ENCODE assay signal across 11 cellular contexts in genomic region chr6:14110001-14110818, GRCh38. TPM values are rescaled to one million over a fixed set of nuclear protein-coding genes. Genes with fewer than 3 reads are reported as not detected.
DNase-seq lines count a peak whose midpoint lies in the region; ATAC-seq, FAIRE-seq and TF ChIP-seq lines count a peak whose summit lies in the region.
"Had no signal": no experiment of that assay in that cellular context is flagged by ENCODE, and none has a peak within 500 bp of the region (broad histone marks: within the 10 kb centered on the region; RNA-seq: fewer than 3 reads in every experiment).

No MANE protein-coding gene starts in this region.

- DNase-seq in activated CD4-positive, alpha-beta T cell treated with anti-CD3 and anti-CD28 coated beads, Interleukin-2, amount 50 U/mL, for 4 hours, result peak; percentile 20 to 35
- no peak for DNase-seq in activated CD4-positive, alpha-beta T cell treated with anti-CD3 and anti-CD28 coated beads, Interleukin-2, amount 50 U/mL, for 1 hour
- DNase-seq in kidney (no peak), NCI-H1048 (lab: John Stamatoyannopoulos, UW) (no peak), middle frontal gyrus (ENCODE audit: extremely low spot score, low spot score) (no peak)
- DNase-seq: NCI-H2107, trophoblast cell had no signal

- peaks cover 21 to 22% of the 10 kb centered on the region in 2 experiments for H3K4me1 ChIP-seq in neutrophil (ENCODE audit: control insufficient read depth in 1 of 2, insufficient read depth in 1 of 2, low read depth in 1 of 2, low read length in 1 of 2)
- no peaks in the 10 kb centered on the region for H3K4me1 ChIP-seq in kidney (ENCODE audit: control insufficient read depth in 1 of 2, insufficient read depth in 1 of 2, low read depth in 1 of 2, low read length in 2 of 2)

- no peak for FAIRE-seq in kidney (lab: Jason Lieb, UNC)
- FAIRE-seq: colon had no signal

- H3K36me3 ChIP-seq in neutrophil (no peaks in the 10 kb centered on the region), kidney (ENCODE audit: control insufficient read depth in 1 of 2, insufficient read depth in 2 of 2, low read length in 2 of 2) (no peaks in the 10 kb centered on the region)

- no peak overlapping the region for H3K9ac ChIP-seq in kidney (ENCODE audit: low read length in 2 of 2)

- H3K4me3 ChIP-seq in neutrophil (ENCODE audit: low read depth in 1 of 2, low read length in 1 of 2) (no peak overlapping the region), kidney (ENCODE audit: low read length in 2 of 2) (no peak overlapping the region)

- H3K27me3 ChIP-seq in neutrophil, result no peaks in the 10 kb centered on the region

- ATAC-seq in GM21786 (IDR thresholded peaks at IDR 0.05; ENCODE audit: unreplicated experiment) (peak; percentile 51), HG03571 (IDR thresholded peaks at IDR 0.05; ENCODE audit: unreplicated experiment) (peak; percentile 48)

- H3K27ac ChIP-seq in neutrophil (peak overlapping the region; percentile 63), kidney (ENCODE audit: low read depth in 2 of 2, low read length in 2 of 2) (no peak overlapping the region)

- no peak for TF ChIP-seq CTCF in neutrophil (IDR thresholded peaks at IDR 0.05)
- no peak for TF ChIP-seq CTCF in kidney (IDR thresholded peaks at IDR 0.05; ENCODE audit: borderline replicate concordance, extremely low read depth, insufficient read depth)

- no peaks in the 10 kb centered on the region for H3K9me3 ChIP-seq in neutrophil
- peaks cover 0 to 10% of the 10 kb centered on the region in 2 donors for H3K9me3 ChIP-seq in kidney (ENCODE audit: control insufficient read depth in 1 of 2, low read length in 2 of 2)

- intact Hi-C loops in kidney (cut with DNase I), result no loop called here

RNA-seq across cellular contexts. Expression of gene CD83, which starts 7.4 kb away (rescaled TPM):
- total RNA-seq in kidney, result 4.0 TPM
- polyA plus RNA-seq in kidney (ENCODE audit: insufficient read depth, low read depth, low replicate concordance), result 15.4 TPM

Comparison
In these comparisons a context has a peak if more than half of its experiments do, and no peak if none do; other contexts are left out.
1. DNase-seq: peak in activated CD4-positive, alpha-beta T cell treated with anti-CD3 and anti-CD28 coated beads, Interleukin-2, amount 50 U/mL, for 4 hours (2 of 2); none in activated CD4-positive, alpha-beta T cell treated with anti-CD3 and anti-CD28 coated beads, Interleukin-2, amount 50 U/mL, for 1 hour (single experiment), kidney (single experiment), NCI-H1048 (single experiment) and middle frontal gyrus (single experiment).